Comparison of ENCODE assay signal across 33 cellular contexts in the genomic region with DNA sequence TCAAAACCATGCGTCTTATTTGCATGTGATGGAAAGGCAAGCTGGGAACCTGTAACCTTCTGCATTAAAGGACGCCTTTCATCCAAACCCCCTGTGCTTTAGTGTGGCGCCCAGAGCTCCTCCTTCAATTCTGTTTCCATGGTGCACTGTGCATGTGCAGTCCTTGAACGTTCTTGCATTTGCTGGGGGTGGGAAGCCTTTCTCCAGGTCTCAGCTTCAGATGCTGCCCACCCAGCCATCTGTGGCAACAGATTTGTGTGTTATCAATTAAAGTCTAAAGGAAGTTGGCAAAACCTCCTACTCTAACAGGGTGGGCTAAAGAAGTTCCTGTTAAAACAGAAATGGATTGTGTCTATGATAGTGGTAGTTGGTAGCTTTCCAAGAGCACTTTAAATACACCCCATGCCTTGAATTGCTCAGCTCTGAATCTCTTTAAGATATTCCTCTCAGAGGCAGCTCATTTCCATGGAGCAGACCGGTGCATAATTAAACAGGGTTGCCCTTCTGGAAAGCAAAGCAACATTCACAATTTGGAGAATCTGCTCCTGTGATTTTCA.
"Had no signal": no experiment of that assay in that cellular context is flagged by ENCODE, and none has a peak within 500 bp of the region (broad histone marks: within the 10 kb centered on the region; RNA-seq: fewer than 3 reads in every experiment).

No MANE protein-coding gene starts in this region.

- H3K9me3 Mint-ChIP-seq: activated B cell treated with CpG ODN at 0.5 μM for 24 hours; activated CD4-positive, alpha-beta memory T cell treated with anti-CD3 and anti-CD28 coated beads for 36 hours; activated naive CD4-positive, alpha-beta T cell treated with anti-CD3 and anti-CD28 coated beads for 36 hours; activated naive CD4-positive, alpha-beta T cell treated with anti-CD3 and anti-CD28 coated beads, Interleukin-2, amount 50 U/mL, for 24 hours; activated naive CD8-positive, alpha-beta T cell treated with anti-CD3 and anti-CD28 coated beads for 36 hours; activated naive CD8-positive, alpha-beta T cell treated with anti-CD3 and anti-CD28 coated beads, Interleukin-2, amount 50 U/mL, for 24 hours; endodermal cell had no signal

- H3K36me3 Mint-ChIP-seq: activated CD4-positive, alpha-beta memory T cell treated with anti-CD3 and anti-CD28 coated beads for 36 hours; activated CD8-positive, alpha-beta memory T cell treated with anti-CD3 and anti-CD28 coated beads, Interleukin-2, amount 10 ng/mL, durations not matched to agents 7 days and 5 days; activated naive CD8-positive, alpha-beta T cell treated with anti-CD3 and anti-CD28 coated beads for 36 hours had no signal

- H3K4me1 Mint-ChIP-seq: activated B cell treated with CpG ODN at 0.5 μM for 24 hours; activated CD4-positive, alpha-beta T cell treated with anti-CD3 and anti-CD28 coated beads, Interleukin-2, amount 10 ng/mL, durations not matched to agents 24 days and 14 days; activated CD8-positive, alpha-beta memory T cell treated with anti-CD3 and anti-CD28 coated beads, Interleukin-2, amount 10 ng/mL, durations not matched to agents 7 days and 5 days; activated naive CD4-positive, alpha-beta T cell treated with anti-CD3 and anti-CD28 coated beads, Interleukin-2, amount 50 U/mL, for 24 hours; activated naive CD8-positive, alpha-beta T cell treated with anti-CD3 and anti-CD28 coated beads, Interleukin-2, amount 50 U/mL, for 24 hours; endodermal cell had no signal

- H3K27me3 Mint-ChIP-seq: activated B cell treated with CpG ODN at 0.5 μM for 24 hours; activated CD4-positive, alpha-beta memory T cell treated with anti-CD3 and anti-CD28 coated beads for 36 hours; activated CD4-positive, alpha-beta T cell treated with anti-CD3 and anti-CD28 coated beads, Interleukin-2, amount 10 ng/mL, durations not matched to agents 24 days and 14 days; activated CD8-positive, alpha-beta memory T cell treated with anti-CD3 and anti-CD28 coated beads, Interleukin-2, amount 10 ng/mL, durations not matched to agents 7 days and 5 days; activated naive CD4-positive, alpha-beta T cell treated with anti-CD3 and anti-CD28 coated beads, Interleukin-2, amount 50 U/mL, for 24 hours; activated naive CD8-positive, alpha-beta T cell treated with anti-CD3 and anti-CD28 coated beads for 36 hours; activated naive CD8-positive, alpha-beta T cell treated with anti-CD3 and anti-CD28 coated beads, Interleukin-2, amount 50 U/mL, for 24 hours had no signal

- H3K27ac ChIP-seq: adrenal gland, body of pancreas, breast epithelium, cardiac muscle cell, colonic mucosa, WERI-Rb-1 had no signal

- H3K27ac Mint-ChIP-seq: activated B cell treated with CpG ODN at 0.5 μM for 24 hours; activated CD4-positive, alpha-beta memory T cell treated with anti-CD3 and anti-CD28 coated beads for 36 hours; activated CD4-positive, alpha-beta T cell treated with anti-CD3 and anti-CD28 coated beads, Interleukin-2, amount 10 ng/mL, durations not matched to agents 24 days and 14 days; activated CD8-positive, alpha-beta memory T cell treated with anti-CD3 and anti-CD28 coated beads, Interleukin-2, amount 10 ng/mL, durations not matched to agents 7 days and 5 days; activated CD8-positive, alpha-beta T cell treated with anti-CD3 and anti-CD28 coated beads, Interleukin-2, amount 10 ng/mL, durations not matched to agents 7 days and 5 days; activated naive CD4-positive, alpha-beta T cell treated with anti-CD3 and anti-CD28 coated beads for 36 hours; activated naive CD4-positive, alpha-beta T cell treated with anti-CD3 and anti-CD28 coated beads, Interleukin-2, amount 50 U/mL, for 24 hours; activated naive CD8-positive, alpha-beta T cell treated with anti-CD3 and anti-CD28 coated beads for 36 hours; activated naive CD8-positive, alpha-beta T cell treated with anti-CD3 and anti-CD28 coated beads, Interleukin-2, amount 50 U/mL, for 24 hours; activated T-helper 1 cell treated with anti-CD3 and anti-CD28 coated beads, Interleukin-12 subunit alpha, Interleukin-12 subunit beta, Interleukin-2, Interleukin-4 antibody, amounts not matched to agents 30 ng/mL and 10 ng/mL and 1 ng/mL, durations not matched to agents 14 hours and 24 hours and 36 hours; activated T-helper 2 cell treated with anti-CD3 and anti-CD28 coated beads, Interferon-gamma antibody, Interleukin-2, Interleukin-4, amounts not matched to agents 10 μg/mL and 5 μg/mL and 100 μg/mL, durations not matched to agents 14 hours and 24 hours and 36 hours; endodermal cell; T-helper 1 cell treated with Interleukin-12 subunit alpha and Interleukin-12 subunit beta and Interleukin-4 antibody, amounts not matched to agents 30 μg/mL and 1 μg/mL, for 36 hours; T-helper 2 cell treated with Interferon-gamma antibody and Interleukin-4, amounts not matched to agents 5 μg/mL and 100 μg/mL, for 36 hours had no signal

- DNase-seq: activated B cell treated with CpG ODN at 0.5 μM for 24 hours; activated CD4-positive, alpha-beta memory T cell treated with anti-CD3 and anti-CD28 coated beads for 36 hours; activated CD4-positive, alpha-beta T cell treated with anti-CD3 and anti-CD28 coated beads, Interleukin-2, amount 10 ng/mL, durations not matched to agents 24 days and 14 days; activated CD8-positive, alpha-beta memory T cell treated with anti-CD3 and anti-CD28 coated beads, Interleukin-2, amount 10 ng/mL, durations not matched to agents 7 days and 5 days; activated CD8-positive, alpha-beta memory T cell treated with anti-CD3 and anti-CD28 coated beads, Interleukin-2, amount 50 U/mL, for 4 hours; activated CD8-positive, alpha-beta T cell treated with anti-CD3 and anti-CD28 coated beads, Interleukin-2, amount 10 ng/mL, durations not matched to agents 7 days and 5 days; activated effector memory CD4-positive, alpha-beta T cell treated with anti-CD3 and anti-CD28 coated beads, Interleukin-2, amount 50 U/mL, for 16 hours; activated naive CD4-positive, alpha-beta T cell treated with anti-CD3 and anti-CD28 coated beads for 36 hours; activated naive CD8-positive, alpha-beta T cell treated with anti-CD3 and anti-CD28 coated beads for 36 hours; activated naive CD8-positive, alpha-beta T cell treated with anti-CD3 and anti-CD28 coated beads, Interleukin-2, amount 50 U/mL, for 24 hours; activated T-cell treated with anti-CD3 and anti-CD28 coated beads, Interleukin-2, amount 50 U/mL, for 1 hour; activated T-cell treated with anti-CD3 and anti-CD28 coated beads, Interleukin-2, amount 50 U/mL, for 48 hours; adrenal gland; aorta; body of pancreas; central memory CD4-positive, alpha-beta T cell; cerebellar nuclear complex; colonic mucosa; effector memory CD4-positive, alpha-beta T cell; endodermal cell; foreskin fibroblast; head of caudate nucleus; T1000; WERI-Rb-1 had no signal

- ATAC-seq: activated CD4-positive, CD25-positive, alpha-beta regulatory T cell treated with anti-CD3 and anti-CD28 coated beads, Interleukin-2, amount 50 U/mL, for 24 hours; activated CD8-positive, alpha-beta memory T cell treated with anti-CD3 and anti-CD28 coated beads, Interleukin-2, amount 10 ng/mL, durations not matched to agents 7 days and 5 days; activated CD8-positive, alpha-beta T cell treated with anti-CD3 and anti-CD28 coated beads, Interleukin-2, amount 10 ng/mL, durations not matched to agents 7 days and 5 days; activated naive CD8-positive, alpha-beta T cell treated with anti-CD3 and anti-CD28 coated beads, Interleukin-2, amount 50 U/mL, for 24 hours; body of pancreas; esophagus mucosa had no signal

- H3K4me3 Mint-ChIP-seq: activated B cell treated with CpG ODN at 0.5 μM for 24 hours; activated CD4-positive, alpha-beta memory T cell treated with anti-CD3 and anti-CD28 coated beads for 36 hours; activated CD4-positive, alpha-beta T cell treated with anti-CD3 and anti-CD28 coated beads, Interleukin-2, amount 10 ng/mL, durations not matched to agents 24 days and 14 days; activated CD8-positive, alpha-beta memory T cell treated with anti-CD3 and anti-CD28 coated beads, Interleukin-2, amount 10 ng/mL, durations not matched to agents 7 days and 5 days; activated CD8-positive, alpha-beta T cell treated with anti-CD3 and anti-CD28 coated beads, Interleukin-2, amount 10 ng/mL, durations not matched to agents 7 days and 5 days; activated naive CD4-positive, alpha-beta T cell treated with anti-CD3 and anti-CD28 coated beads for 36 hours; activated naive CD4-positive, alpha-beta T cell treated with anti-CD3 and anti-CD28 coated beads, Interleukin-2, amount 50 U/mL, for 24 hours; activated naive CD8-positive, alpha-beta T cell treated with anti-CD3 and anti-CD28 coated beads for 36 hours; activated naive CD8-positive, alpha-beta T cell treated with anti-CD3 and anti-CD28 coated beads, Interleukin-2, amount 50 U/mL, for 24 hours; activated T-helper 1 cell treated with anti-CD3 and anti-CD28 coated beads, Interleukin-12 subunit alpha, Interleukin-12 subunit beta, Interleukin-2, Interleukin-4 antibody, amounts not matched to agents 30 ng/mL and 10 ng/mL and 1 ng/mL, durations not matched to agents 14 hours and 24 hours and 36 hours; endodermal cell; T-helper 1 cell treated with Interleukin-12 subunit alpha and Interleukin-12 subunit beta and Interleukin-4 antibody, amounts not matched to agents 30 μg/mL and 1 μg/mL, for 36 hours; T-helper 2 cell treated with Interferon-gamma antibody and Interleukin-4, amounts not matched to agents 5 μg/mL and 100 μg/mL, for 36 hours had no signal
